26 cellular contexts compared by ENCODE assay signal in genomic region chr13:70784590-70784989, GRCh38.
"Had no signal": no experiment of that assay in that cellular context is flagged by ENCODE, and none has a peak within 500 bp of the region (broad histone marks: within the 10 kb centered on the region; RNA-seq: fewer than 3 reads in every experiment).

No MANE protein-coding gene starts in this region.

- H3K27ac ChIP-seq: adrenal gland, body of pancreas, esophagus muscularis mucosa, foreskin keratinocyte, heart right ventricle, lower lobe of right lung, neutrophil, right lobe of liver, tibial nerve, WERI-Rb-1 had no signal

- DNase-seq: activated CD4-positive, alpha-beta T cell treated with anti-CD3 and anti-CD28 coated beads for 48 hours; activated CD4-positive, alpha-beta T cell treated with anti-CD3 and anti-CD28 coated beads, Interleukin-2, amount 50 U/mL, for 48 hours; activated CD8-positive, alpha-beta memory T cell treated with anti-CD3 and anti-CD28 coated beads for 24 hours; activated effector memory CD4-positive, alpha-beta T cell treated with anti-CD3 and anti-CD28 coated beads, Interleukin-2, amount 50 U/mL, for 16 hours; activated naive CD4-positive, alpha-beta T cell treated with anti-CD3 and anti-CD28 coated beads for 36 hours; activated naive CD8-positive, alpha-beta T cell treated with anti-CD3 and anti-CD28 coated beads for 36 hours; activated T-cell treated with anti-CD3 and anti-CD28 coated beads, Interleukin-2, amount 50 U/mL, for 1 hour; adrenal gland; aorta; body of pancreas; dermis blood vessel endothelial cell; effector CD4-positive, alpha-beta T cell; foreskin keratinocyte; heart right ventricle; lower lobe of right lung; mesenchymal stem cell; naive thymus-derived CD8-positive, alpha-beta T cell; right lobe of liver; stimulated activated CD4-positive, alpha-beta T cell treated with anti-CD3 and anti-CD28 coated beads, Interleukin-2, amount 100 ng/mL, for 48 hours; stimulated activated naive CD4-positive, alpha-beta T cell treated with Interleukin-2 at 50 U/mL for 16 hours; WERI-Rb-1 had no signal

- H3K36me3 ChIP-seq: adrenal gland, esophagus muscularis mucosa, heart right ventricle, lower lobe of right lung, neutrophil, right lobe of liver, tibial nerve, WERI-Rb-1 had no signal

- H3K9me3 ChIP-seq: adrenal gland, body of pancreas, esophagus muscularis mucosa, heart right ventricle, lower lobe of right lung, neutrophil, right lobe of liver, tibial nerve had no signal

- H3K4me3 ChIP-seq: adrenal gland, body of pancreas, esophagus muscularis mucosa, heart right ventricle, lower lobe of right lung, right lobe of liver, tibial nerve had no signal

- H3K27me3 ChIP-seq: adrenal gland, body of pancreas, esophagus muscularis mucosa, foreskin keratinocyte, heart right ventricle, neutrophil, right lobe of liver, tibial nerve had no signal

- ATAC-seq: activated CD4-positive, CD25-positive, alpha-beta regulatory T cell treated with anti-CD3 and anti-CD28 coated beads, Interleukin-2, amount 50 U/mL, for 24 hours; body of pancreas; foreskin keratinocyte; heart right ventricle; left lobe of liver; lower lobe of right lung; naive thymus-derived CD8-positive, alpha-beta T cell; right lobe of liver had no signal

- H3K4me1 ChIP-seq: adrenal gland, body of pancreas, esophagus muscularis mucosa, foreskin keratinocyte, heart right ventricle, lower lobe of right lung, tibial nerve had no signal
